8 cellular contexts compared by ENCODE assay signal in the genomic region with DNA sequence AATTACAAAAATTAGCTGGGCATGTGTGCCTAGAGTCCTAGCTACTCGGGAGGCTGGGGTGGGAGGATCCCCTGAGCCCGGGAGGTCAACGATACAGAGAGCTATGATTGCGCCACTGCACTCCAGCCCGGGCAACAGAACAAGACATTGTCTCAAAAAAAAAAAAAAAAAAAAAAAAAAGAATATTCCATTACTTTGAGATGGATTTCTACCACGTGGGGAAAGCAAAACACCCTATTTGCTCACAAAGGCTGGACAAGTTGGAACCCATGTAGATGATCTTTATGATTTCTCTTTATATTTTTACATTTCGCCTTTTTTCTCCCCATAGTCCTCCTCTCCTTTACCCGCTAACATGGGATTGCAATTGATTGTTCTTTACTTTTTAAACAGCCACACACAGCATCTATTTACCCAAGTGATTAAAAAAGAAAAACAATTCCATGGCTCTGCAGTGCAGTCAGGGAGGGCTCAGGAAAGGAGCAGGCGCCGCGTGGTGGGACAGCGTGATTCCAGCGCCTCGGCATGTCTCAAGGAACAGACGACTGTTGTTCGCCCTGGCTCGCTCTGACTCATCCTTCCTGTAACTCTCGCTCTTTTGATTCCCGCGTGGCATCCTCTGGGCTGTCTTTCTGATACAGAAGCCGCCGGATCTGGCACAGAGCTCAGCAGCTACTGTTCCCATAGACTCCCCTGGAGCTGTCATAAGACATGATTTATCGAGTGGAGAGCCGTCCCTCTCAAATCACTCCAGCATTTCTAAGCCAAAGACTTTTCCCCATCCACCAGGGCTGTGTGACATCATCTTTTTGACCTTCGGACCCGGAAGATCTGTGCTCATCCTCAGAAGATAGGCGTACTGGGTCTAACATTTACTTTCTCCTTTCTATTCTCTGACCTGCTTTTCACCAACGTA.
A peak's percentile ranks its signal among the peaks of the same experiment; 100 is the strongest.
DNase-seq lines count a peak whose midpoint lies in the region; ATAC-seq and TF ChIP-seq lines count a peak whose summit lies in the region.

No MANE protein-coding gene starts in this region.

- ATAC-seq in foreskin keratinocyte: peak; percentile 93
- no peak for ATAC-seq in T-cell (replicated peaks in 1 of 4)
- ATAC-seq in GM21576 (IDR thresholded peaks at IDR 0.05; ENCODE audit: unreplicated experiment): no peak

- no peaks in the 10 kb centered on the region for H3K36me3 ChIP-seq in SJCRH30

- CTCF ChIA-PET in T-cell (lab: Charles Lee): no interaction called here

- H3K27ac Mint-ChIP-seq in activated naive CD8-positive, alpha-beta T cell treated with anti-CD3 and anti-CD28 coated beads for 36 hours: no peak overlapping the region
- H3K27ac Mint-ChIP-seq in T-cell: no peak overlapping the region

- peak; percentile 20 for TF ChIP-seq CTCF in foreskin keratinocyte (conservative IDR thresholded peaks at IDR 0.05)

- H3K4me1 ChIP-seq in SJCRH30 (no peaks in the 10 kb centered on the region; the same call in 1 of the 2 replicates), foreskin keratinocyte (peaks cover 3% of the 10 kb centered on the region)

- POLR2A ChIA-PET in T-cell (lab: Charles Lee): interaction anchor here in 1 of 2 donors (0.7 kb wide), 1 partner anchor 1003 kb away, joined by 9 read pairs; no protein-coding TSS in a partner anchor

- DNase-seq in DMS153 treated with DMSO at 0.1 percent for 48 hours (lab: John Stamatoyannopoulos, UW; ENCODE audit: unreplicated experiment) (peak; percentile 34), SJCRH30 (peak; percentile 91 to 94), foreskin keratinocyte (peak; percentile 55 to 73), occipital lobe (lab: John Stamatoyannopoulos, UW) (peak; percentile 78), T-cell (no peak)
- no peak for DNase-seq in activated naive CD8-positive, alpha-beta T cell treated with anti-CD3 and anti-CD28 coated beads for 36 hours
- no peak for DNase-seq in stimulated activated CD4-positive, alpha-beta T cell treated with anti-CD3 and anti-CD28 coated beads, Interleukin-2, amount 100 ng/mL, for 24 hours

- H3K4me1 Mint-ChIP-seq in activated naive CD8-positive, alpha-beta T cell treated with anti-CD3 and anti-CD28 coated beads for 36 hours: no peaks in the 10 kb centered on the region
- no peaks in the 10 kb centered on the region for H3K4me1 Mint-ChIP-seq in T-cell

- no peaks in the 10 kb centered on the region for H3K9me3 ChIP-seq in SJCRH30 (replicated peaks)

- H3K4me3 ChIP-seq in SJCRH30: peak overlapping the region; percentile 41

- H3K4me3 Mint-ChIP-seq in activated naive CD8-positive, alpha-beta T cell treated with anti-CD3 and anti-CD28 coated beads for 36 hours: no peak overlapping the region
- H3K4me3 Mint-ChIP-seq in T-cell: no peak overlapping the region

- H3K36me3 Mint-ChIP-seq in activated naive CD8-positive, alpha-beta T cell treated with anti-CD3 and anti-CD28 coated beads for 36 hours: no peaks in the 10 kb centered on the region
- H3K36me3 Mint-ChIP-seq in T-cell: no peaks in the 10 kb centered on the region

- no peaks in the 10 kb centered on the region for H3K27me3 ChIP-seq in SJCRH30
- H3K27me3 ChIP-seq in foreskin keratinocyte: no peaks in the 10 kb centered on the region

- H3K27ac ChIP-seq in SJCRH30 (peak overlapping the region; percentile 40), foreskin keratinocyte (no peak overlapping the region)

- H3K27me3 Mint-ChIP-seq in activated naive CD8-positive, alpha-beta T cell treated with anti-CD3 and anti-CD28 coated beads for 36 hours: peaks cover 66% of the 10 kb centered on the region
- peaks cover 33 to 35% of the 10 kb centered on the region in 2 donors for H3K27me3 Mint-ChIP-seq in T-cell

- H3K9me3 Mint-ChIP-seq in activated naive CD8-positive, alpha-beta T cell treated with anti-CD3 and anti-CD28 coated beads for 36 hours: no peaks in the 10 kb centered on the region
- H3K9me3 Mint-ChIP-seq in T-cell: no peaks in the 10 kb centered on the region

Comparison
In these comparisons a context has a peak if more than half of its experiments do, and no peak if none do; other contexts are left out.
1. DNase-seq: peak in DMS153 treated with DMSO at 0.1 percent for 48 hours (single experiment), SJCRH30 (2 of 2), foreskin keratinocyte (2 of 2) and occipital lobe (single experiment); none in activated naive CD8-positive, alpha-beta T cell treated with anti-CD3 and anti-CD28 coated beads for 36 hours (single experiment), T-cell (0 of 34) and stimulated activated CD4-positive, alpha-beta T cell treated with anti-CD3 and anti-CD28 coated beads, Interleukin-2, amount 100 ng/mL, for 24 hours (0 of 2).